ENCODE assay signal across 2 cellular contexts in genomic region chr20:7940341-7940740, GRCh38.
TF ChIP-seq lines count a peak whose summit lies in the region.

Gene HAO1, minus strand, starts transcription at chr20:7940458. Its CDS starts 36 bp downstream, at chr20:7940422.

TF ChIP-seq in A549, 52 proteins besides CTCF, POLR2A, EP300 and RAD21:
- TF ChIP-seq, protein P1, sequence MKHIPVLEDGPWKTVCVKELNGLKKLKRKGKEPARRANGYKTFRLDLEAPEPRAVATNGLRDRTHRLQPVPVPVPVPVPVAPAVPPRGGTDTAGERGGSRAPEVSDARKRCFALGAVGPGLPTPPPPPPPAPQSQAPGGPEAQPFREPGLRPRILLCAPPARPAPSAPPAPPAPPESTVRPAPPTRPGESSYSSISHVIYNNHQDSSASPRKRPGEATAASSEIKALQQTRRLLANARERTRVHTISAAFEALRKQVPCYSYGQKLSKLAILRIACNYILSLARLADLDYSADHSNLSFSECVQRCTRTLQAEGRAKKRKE (CRISPR knock-in tag; IDR thresholded peaks at IDR 0.05; ENCODE audit: low read depth): no peak
- TF ChIP-seq CBX2 (IDR thresholded peaks at IDR 0.05; ENCODE audit: borderline replicate concordance, low read depth) (no peak), ELK1 (IDR thresholded peaks at IDR 0.05; ENCODE audit: low read depth, low read length) (no peak), ZSCAN20 (CRISPR knock-in tag; IDR thresholded peaks at IDR 0.05) (no peak), ESRRA (IDR thresholded peaks at IDR 0.05; ENCODE audit: borderline replicate concordance, low read length) (no peak), TP53 (CRISPR knock-in tag; IDR thresholded peaks at IDR 0.05) (no peak), PBX3 (IDR thresholded peaks at IDR 0.05) (no peak), CEBPB (IDR thresholded peaks at IDR 0.05) (no peak), CBX8 (IDR thresholded peaks at IDR 0.05) (no peak), BHLHE40 (IDR thresholded peaks at IDR 0.05; ENCODE audit: low read depth, low read length) (no peak), FOSB (CRISPR knock-in tag; IDR thresholded peaks at IDR 0.05) (no peak), RFX5 (IDR thresholded peaks at IDR 0.05) (no peak), MAZ (IDR thresholded peaks at IDR 0.05; ENCODE audit: borderline replicate concordance, low read depth, low read length) (no peak)
TF ChIP-seq in A549: peak in this region for 0.

TF ChIP-seq in HepG2, 621 proteins besides CTCF, POLR2A, EP300 and RAD21:
- TF ChIP-seq PPARG (CRISPR knock-in tag; conservative IDR thresholded peaks at IDR 0.05): no peak
- TF ChIP-seq, protein P2, sequence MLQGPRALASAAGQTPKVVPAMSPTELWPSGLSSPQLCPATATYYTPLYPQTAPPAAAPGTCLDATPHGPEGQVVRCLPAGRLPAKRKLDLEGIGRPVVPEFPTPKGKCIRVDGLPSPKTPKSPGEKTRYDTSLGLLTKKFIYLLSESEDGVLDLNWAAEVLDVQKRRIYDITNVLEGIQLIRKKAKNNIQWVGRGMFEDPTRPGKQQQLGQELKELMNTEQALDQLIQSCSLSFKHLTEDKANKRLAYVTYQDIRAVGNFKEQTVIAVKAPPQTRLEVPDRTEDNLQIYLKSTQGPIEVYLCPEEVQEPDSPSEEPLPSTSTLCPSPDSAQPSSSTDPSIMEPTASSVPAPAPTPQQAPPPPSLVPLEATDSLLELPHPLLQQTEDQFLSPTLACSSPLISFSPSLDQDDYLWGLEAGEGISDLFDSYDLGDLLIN (CRISPR knock-in tag; IDR thresholded peaks at IDR 0.05; ENCODE audit: borderline replicate concordance): no peak
- no peak for TF ChIP-seq SMYD3 (CRISPR knock-in tag; IDR thresholded peaks at IDR 0.05)
- TF ChIP-seq ARID3A (IDR thresholded peaks at IDR 0.05; ENCODE audit: low read depth, low read length): peak; percentile 45; the same call in 1 of the 2 replicates
